Comparison of ENCODE assay signal across 8 cellular contexts in genomic region chr1:39573736-39574624, GRCh38. TPM values are rescaled to one million over a fixed set of nuclear protein-coding genes. Genes with fewer than 3 reads are reported as not detected.
A peak's percentile ranks its signal among the peaks of the same experiment; 100 is the strongest.
DNase-seq lines count a peak whose midpoint lies in the region; ATAC-seq and TF ChIP-seq lines count a peak whose summit lies in the region.

No MANE protein-coding gene starts in this region.

- no peaks in the 10 kb centered on the region for H3K27me3 Mint-ChIP-seq in activated T-cell treated with anti-CD3 and anti-CD28 coated beads, Interleukin-2, amount 50 U/mL, for 24 hours
- H3K27me3 Mint-ChIP-seq in activated T-helper 1 cell treated with anti-CD3 and anti-CD28 coated beads, Interleukin-12 subunit alpha, Interleukin-12 subunit beta, Interleukin-2, Interleukin-4 antibody, amounts not matched to agents 30 ng/mL and 10 ng/mL and 1 ng/mL, durations not matched to agents 14 hours and 24 hours and 36 hours (ENCODE audit: insufficient read depth): no peaks in the 10 kb centered on the region

- no peaks in the 10 kb centered on the region for H3K9me3 Mint-ChIP-seq in activated T-cell treated with anti-CD3 and anti-CD28 coated beads, Interleukin-2, amount 50 U/mL, for 24 hours
- no peaks in the 10 kb centered on the region for H3K9me3 Mint-ChIP-seq in activated T-helper 1 cell treated with anti-CD3 and anti-CD28 coated beads, Interleukin-12 subunit alpha, Interleukin-12 subunit beta, Interleukin-2, Interleukin-4 antibody, amounts not matched to agents 30 ng/mL and 10 ng/mL and 1 ng/mL, durations not matched to agents 14 hours and 24 hours and 36 hours

- TF ChIP-seq CTCF in right atrium auricular region (IDR thresholded peaks at IDR 0.05) (no peak), GM20000 (IDR thresholded peaks at IDR 0.05; ENCODE audit: extremely low read depth, missing control alignments) (no peak)

- peaks cover 51% of the 10 kb centered on the region for H3K4me1 Mint-ChIP-seq in activated T-cell treated with anti-CD3 and anti-CD28 coated beads, Interleukin-2, amount 50 U/mL, for 24 hours (ENCODE audit: low read depth)
- peaks cover 53% of the 10 kb centered on the region for H3K4me1 Mint-ChIP-seq in activated T-helper 1 cell treated with anti-CD3 and anti-CD28 coated beads, Interleukin-12 subunit alpha, Interleukin-12 subunit beta, Interleukin-2, Interleukin-4 antibody, amounts not matched to agents 30 ng/mL and 10 ng/mL and 1 ng/mL, durations not matched to agents 14 hours and 24 hours and 36 hours (ENCODE audit: low read depth)

- H3K9ac ChIP-seq in skeletal muscle tissue (ENCODE audit: low read depth in 1 of 3, low read length in 3 of 3): peak overlapping the region; percentile 83 to 95 (median 90)

- peak overlapping the region; percentile 94 for H3K4me3 Mint-ChIP-seq in activated T-cell treated with anti-CD3 and anti-CD28 coated beads, Interleukin-2, amount 50 U/mL, for 24 hours
- H3K4me3 Mint-ChIP-seq in activated T-helper 1 cell treated with anti-CD3 and anti-CD28 coated beads, Interleukin-12 subunit alpha, Interleukin-12 subunit beta, Interleukin-2, Interleukin-4 antibody, amounts not matched to agents 30 ng/mL and 10 ng/mL and 1 ng/mL, durations not matched to agents 14 hours and 24 hours and 36 hours: peak overlapping the region; percentile 93

- peak overlapping the region; percentile 95 for H3K27ac Mint-ChIP-seq in activated T-cell treated with anti-CD3 and anti-CD28 coated beads, Interleukin-2, amount 50 U/mL, for 24 hours
- peak overlapping the region; percentile 76 for H3K27ac Mint-ChIP-seq in activated T-helper 1 cell treated with anti-CD3 and anti-CD28 coated beads, Interleukin-12 subunit alpha, Interleukin-12 subunit beta, Interleukin-2, Interleukin-4 antibody, amounts not matched to agents 30 ng/mL and 10 ng/mL and 1 ng/mL, durations not matched to agents 14 hours and 24 hours and 36 hours

- H3K27ac ChIP-seq in right atrium auricular region (peak overlapping the region; percentile 88 to 91), skeletal muscle tissue (ENCODE audit: low read depth, low read length) (peak overlapping the region; percentile 96)

- H3K36me3 Mint-ChIP-seq in activated T-cell treated with anti-CD3 and anti-CD28 coated beads, Interleukin-2, amount 50 U/mL, for 24 hours (ENCODE audit: low read depth): peaks cover 73% of the 10 kb centered on the region
- H3K36me3 Mint-ChIP-seq in activated T-helper 1 cell treated with anti-CD3 and anti-CD28 coated beads, Interleukin-12 subunit alpha, Interleukin-12 subunit beta, Interleukin-2, Interleukin-4 antibody, amounts not matched to agents 30 ng/mL and 10 ng/mL and 1 ng/mL, durations not matched to agents 14 hours and 24 hours and 36 hours (ENCODE audit: low read depth): peaks cover 56% of the 10 kb centered on the region

- peaks cover 61% of the 10 kb centered on the region for H3K36me3 ChIP-seq in right atrium auricular region
- peaks cover 35 to 44% (median 37%) of the 10 kb centered on the region in 3 donors for H3K36me3 ChIP-seq in skeletal muscle tissue (ENCODE audit: control insufficient read depth in 3 of 3, insufficient read depth in 3 of 3, low read length in 3 of 3)

- intact Hi-C loops in activated T-helper 1 cell treated with anti-CD3 and anti-CD28 coated beads, Interleukin-12 subunit alpha, Interleukin-12 subunit beta, Interleukin-2, Interleukin-4 antibody, amounts not matched to agents 30 ng/mL and 10 ng/mL and 1 ng/mL, durations not matched to agents 14 hours and 24 hours and 36 hours (cut with micrococcal nuclease): loop anchor here (2.0 kb wide), 1 partner anchor 25 kb away; no protein-coding TSS in a partner anchor

- DNase-seq in activated T-cell treated with anti-CD3 and anti-CD28 coated beads, Interleukin-2, amount 50 U/mL, for 24 hours: no peak
- no peak for DNase-seq in activated T-cell treated with anti-CD3 and anti-CD28 coated beads, Interleukin-2, amount 50 U/mL, for 48 hours
- DNase-seq in activated T-helper 1 cell treated with anti-CD3 and anti-CD28 coated beads, Interleukin-12 subunit alpha, Interleukin-12 subunit beta, Interleukin-2, Interleukin-4 antibody, amounts not matched to agents 30 ng/mL and 10 ng/mL and 1 ng/mL, durations not matched to agents 14 hours and 24 hours and 36 hours (ENCODE audit: low spot score): no peak
- DNase-seq in right atrium auricular region (ENCODE audit: low spot score) (no peak), GDM1 (lab: John Stamatoyannopoulos, UW) (no peak), GM20000 (ENCODE audit: low spot score) (no peak)

- H3K9me3 ChIP-seq in right atrium auricular region: no peaks in the 10 kb centered on the region
- H3K9me3 ChIP-seq in skeletal muscle tissue (ENCODE audit: control insufficient read depth in 3 of 3, low read length in 3 of 3): no peaks in the 10 kb centered on the region

- H3K4me1 ChIP-seq in right atrium auricular region (peaks cover 0 to 34% of the 10 kb centered on the region in 2 donors), skeletal muscle tissue (ENCODE audit: control insufficient read depth in 3 of 3, insufficient read depth in 3 of 3, low read length in 3 of 3) (peaks cover 29 to 36% (median 31%) of the 10 kb centered on the region in 3 donors)

- H3K27me3 ChIP-seq in right atrium auricular region (no peaks in the 10 kb centered on the region), skeletal muscle tissue (ENCODE audit: control insufficient read depth in 3 of 3, insufficient read depth in 3 of 3, low read length in 3 of 3) (no peaks in the 10 kb centered on the region)

- no peak for ATAC-seq in HG03432 (IDR thresholded peaks at IDR 0.05; ENCODE audit: unreplicated experiment)

- peak overlapping the region; percentile 62 to 68 for H3K4me3 ChIP-seq in right atrium auricular region
- peak overlapping the region; percentile 87 to 93 (median 91) for H3K4me3 ChIP-seq in skeletal muscle tissue (ENCODE audit: low read length in 3 of 3)

RNA-seq across cellular contexts. Expression of gene PABPC4, which starts 2.6 kb away (rescaled TPM):
- 343 and 347 TPM in 2 replicates for total RNA-seq in activated T-helper 1 cell treated with anti-CD3 and anti-CD28 coated beads, Interleukin-12 subunit alpha, Interleukin-12 subunit beta, Interleukin-2, Interleukin-4 antibody, amounts not matched to agents 30 ng/mL and 10 ng/mL and 1 ng/mL, durations not matched to agents 14 hours and 24 hours and 36 hours
- total RNA-seq in right atrium auricular region: 100 to 1,000 TPM; 199 to 219 TPM
- 452 TPM for total RNA-seq in skeletal muscle tissue
